In the genomic region with DNA sequence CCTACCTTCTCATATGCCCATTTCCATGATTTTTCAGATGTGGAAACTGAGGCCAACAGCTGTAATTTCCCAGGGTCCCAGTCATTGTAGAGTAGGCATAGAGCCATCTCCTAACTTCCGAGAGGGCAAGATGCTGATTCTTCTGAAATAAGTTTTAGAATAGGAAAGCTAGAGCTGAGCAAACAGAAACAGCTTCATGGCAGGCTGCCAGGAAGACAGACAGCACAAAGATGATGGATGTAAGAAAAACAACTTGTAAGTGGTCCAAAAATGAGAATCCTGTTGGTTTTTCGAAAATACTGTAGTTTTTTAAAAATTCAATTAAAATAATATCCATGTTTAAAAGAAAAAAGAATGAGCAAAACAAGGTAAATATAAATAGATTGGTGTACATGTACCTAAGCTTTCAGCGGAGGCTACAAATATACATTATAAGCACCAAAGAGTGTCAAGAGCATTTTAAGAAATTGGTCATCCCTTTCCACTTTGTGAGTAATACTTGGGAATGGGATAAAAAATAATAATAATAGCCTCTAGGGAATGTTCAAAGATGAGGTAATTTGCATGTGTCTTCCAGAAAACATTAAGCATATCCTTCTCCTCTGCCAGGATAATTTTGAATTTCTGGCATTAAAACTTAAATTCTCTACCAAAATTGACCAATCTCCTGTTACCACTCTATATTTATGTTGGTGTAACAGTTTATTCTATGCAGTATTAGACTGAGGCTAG, we compare ENCODE assay signal across 21 cellular contexts.
DNase-seq lines count a peak whose midpoint lies in the region; ATAC-seq, FAIRE-seq and TF ChIP-seq lines count a peak whose summit lies in the region.
"Had no signal": no experiment of that assay in that cellular context is flagged by ENCODE, and none has a peak within 500 bp of the region (broad histone marks: within the 10 kb centered on the region; RNA-seq: fewer than 3 reads in every experiment).

No MANE protein-coding gene starts in this region.

- H3K4me3 ChIP-seq in left ventricle myocardium inferior (no peak overlapping the region), fibroblast of the aortic adventitia (ENCODE audit: low read depth, low read length) (no peak overlapping the region), ascending aorta (no peak overlapping the region)
- H3K4me3 ChIP-seq: GM23338, HAP-1 had no signal

- DNase-seq in left cardiac atrium (no peak), left ventricle myocardium inferior (no peak), RPMI8226 (peak; percentile 86), fibroblast of the aortic adventitia (ENCODE audit: low read depth) (peak; percentile 76), D721Med (ENCODE audit: insufficient read length, low spot score) (no peak), ascending aorta (ENCODE audit: low spot score in 2 of 2) (no peak)
- DNase-seq: CD8-positive, alpha-beta memory T cell; DMS79 treated with DMSO at 0.1 percent for 48 hours; MV-4-11; NCI-H1105 treated with DMSO at 0.1 percent for 48 hours; NCI-H2029 treated with DMSO at 0.1 percent for 48 hours; NCI-H526; PC-3; T-cell had no signal

- intact Hi-C loops in left cardiac atrium (cut with DNase I) (no loop called here), left ventricle myocardium inferior (cut with micrococcal nuclease) (no loop called here), ascending aorta (cut with DNase I) (no loop called here)

- H3K36me3 ChIP-seq in left ventricle myocardium inferior (no peaks in the 10 kb centered on the region), ascending aorta (no peaks in the 10 kb centered on the region)
- H3K36me3 ChIP-seq: HAP-1 had no signal

- H3K9me3 ChIP-seq in left ventricle myocardium inferior (replicated peaks) (no peaks in the 10 kb centered on the region), ascending aorta (no peaks in the 10 kb centered on the region)
- H3K9me3 ChIP-seq: HAP-1 had no signal

- ATAC-seq in left cardiac atrium (peak; percentile 19 to 38), GM19467 (IDR thresholded peaks at IDR 0.05; ENCODE audit: unreplicated experiment) (no peak)
- ATAC-seq: GM23338, PC-3, T-cell had no signal

- no peaks in the 10 kb centered on the region for H3K27me3 ChIP-seq in left ventricle myocardium inferior (ENCODE audit: low read depth)
- no peaks in the 10 kb centered on the region for H3K27me3 ChIP-seq in ascending aorta

- TF ChIP-seq CTCF in left ventricle myocardium inferior (IDR thresholded peaks at IDR 0.05; ENCODE audit: borderline replicate concordance) (no peak), fibroblast of the aortic adventitia (IDR thresholded peaks at IDR 0.05; ENCODE audit: insufficient read depth, low read length) (no peak), D721Med (IDR thresholded peaks at IDR 0.05; ENCODE audit: insufficient read depth, missing control alignments) (no peak), ascending aorta (IDR thresholded peaks at IDR 0.05) (no peak)

- H3K27ac ChIP-seq in left ventricle myocardium inferior (replicated peaks) (no peak overlapping the region), ascending aorta (no peak overlapping the region)
- H3K27ac ChIP-seq: C4-2B, RWPE1 had no signal

- H3K4me1 ChIP-seq in left ventricle myocardium inferior (peaks cover 29% of the 10 kb centered on the region), ascending aorta (peaks cover 2 to 13% of the 10 kb centered on the region in 2 donors)

- FAIRE-seq in D721Med (lab: Jason Lieb, UNC): no peak
- FAIRE-seq: A204.1, HTR-8/SVneo had no signal

Comparison
In these comparisons a context has a peak if more than half of its experiments do, and no peak if none do; other contexts are left out.
1. DNase-seq: peak in RPMI8226 (single experiment) and fibroblast of the aortic adventitia (single experiment); none in left cardiac atrium (single experiment), left ventricle myocardium inferior (single experiment), D721Med (single experiment) and ascending aorta (0 of 2).